1 cellular context compared by ENCODE assay signal in genomic region chr1:89908993-89909436, GRCh38.
TF ChIP-seq lines count a peak whose summit lies in the region.

No MANE protein-coding gene starts in this region.

TF ChIP-seq in H1, 55 proteins besides CTCF, POLR2A, EP300 and RAD21 (continued from another document):
- TF ChIP-seq, protein P1, sequence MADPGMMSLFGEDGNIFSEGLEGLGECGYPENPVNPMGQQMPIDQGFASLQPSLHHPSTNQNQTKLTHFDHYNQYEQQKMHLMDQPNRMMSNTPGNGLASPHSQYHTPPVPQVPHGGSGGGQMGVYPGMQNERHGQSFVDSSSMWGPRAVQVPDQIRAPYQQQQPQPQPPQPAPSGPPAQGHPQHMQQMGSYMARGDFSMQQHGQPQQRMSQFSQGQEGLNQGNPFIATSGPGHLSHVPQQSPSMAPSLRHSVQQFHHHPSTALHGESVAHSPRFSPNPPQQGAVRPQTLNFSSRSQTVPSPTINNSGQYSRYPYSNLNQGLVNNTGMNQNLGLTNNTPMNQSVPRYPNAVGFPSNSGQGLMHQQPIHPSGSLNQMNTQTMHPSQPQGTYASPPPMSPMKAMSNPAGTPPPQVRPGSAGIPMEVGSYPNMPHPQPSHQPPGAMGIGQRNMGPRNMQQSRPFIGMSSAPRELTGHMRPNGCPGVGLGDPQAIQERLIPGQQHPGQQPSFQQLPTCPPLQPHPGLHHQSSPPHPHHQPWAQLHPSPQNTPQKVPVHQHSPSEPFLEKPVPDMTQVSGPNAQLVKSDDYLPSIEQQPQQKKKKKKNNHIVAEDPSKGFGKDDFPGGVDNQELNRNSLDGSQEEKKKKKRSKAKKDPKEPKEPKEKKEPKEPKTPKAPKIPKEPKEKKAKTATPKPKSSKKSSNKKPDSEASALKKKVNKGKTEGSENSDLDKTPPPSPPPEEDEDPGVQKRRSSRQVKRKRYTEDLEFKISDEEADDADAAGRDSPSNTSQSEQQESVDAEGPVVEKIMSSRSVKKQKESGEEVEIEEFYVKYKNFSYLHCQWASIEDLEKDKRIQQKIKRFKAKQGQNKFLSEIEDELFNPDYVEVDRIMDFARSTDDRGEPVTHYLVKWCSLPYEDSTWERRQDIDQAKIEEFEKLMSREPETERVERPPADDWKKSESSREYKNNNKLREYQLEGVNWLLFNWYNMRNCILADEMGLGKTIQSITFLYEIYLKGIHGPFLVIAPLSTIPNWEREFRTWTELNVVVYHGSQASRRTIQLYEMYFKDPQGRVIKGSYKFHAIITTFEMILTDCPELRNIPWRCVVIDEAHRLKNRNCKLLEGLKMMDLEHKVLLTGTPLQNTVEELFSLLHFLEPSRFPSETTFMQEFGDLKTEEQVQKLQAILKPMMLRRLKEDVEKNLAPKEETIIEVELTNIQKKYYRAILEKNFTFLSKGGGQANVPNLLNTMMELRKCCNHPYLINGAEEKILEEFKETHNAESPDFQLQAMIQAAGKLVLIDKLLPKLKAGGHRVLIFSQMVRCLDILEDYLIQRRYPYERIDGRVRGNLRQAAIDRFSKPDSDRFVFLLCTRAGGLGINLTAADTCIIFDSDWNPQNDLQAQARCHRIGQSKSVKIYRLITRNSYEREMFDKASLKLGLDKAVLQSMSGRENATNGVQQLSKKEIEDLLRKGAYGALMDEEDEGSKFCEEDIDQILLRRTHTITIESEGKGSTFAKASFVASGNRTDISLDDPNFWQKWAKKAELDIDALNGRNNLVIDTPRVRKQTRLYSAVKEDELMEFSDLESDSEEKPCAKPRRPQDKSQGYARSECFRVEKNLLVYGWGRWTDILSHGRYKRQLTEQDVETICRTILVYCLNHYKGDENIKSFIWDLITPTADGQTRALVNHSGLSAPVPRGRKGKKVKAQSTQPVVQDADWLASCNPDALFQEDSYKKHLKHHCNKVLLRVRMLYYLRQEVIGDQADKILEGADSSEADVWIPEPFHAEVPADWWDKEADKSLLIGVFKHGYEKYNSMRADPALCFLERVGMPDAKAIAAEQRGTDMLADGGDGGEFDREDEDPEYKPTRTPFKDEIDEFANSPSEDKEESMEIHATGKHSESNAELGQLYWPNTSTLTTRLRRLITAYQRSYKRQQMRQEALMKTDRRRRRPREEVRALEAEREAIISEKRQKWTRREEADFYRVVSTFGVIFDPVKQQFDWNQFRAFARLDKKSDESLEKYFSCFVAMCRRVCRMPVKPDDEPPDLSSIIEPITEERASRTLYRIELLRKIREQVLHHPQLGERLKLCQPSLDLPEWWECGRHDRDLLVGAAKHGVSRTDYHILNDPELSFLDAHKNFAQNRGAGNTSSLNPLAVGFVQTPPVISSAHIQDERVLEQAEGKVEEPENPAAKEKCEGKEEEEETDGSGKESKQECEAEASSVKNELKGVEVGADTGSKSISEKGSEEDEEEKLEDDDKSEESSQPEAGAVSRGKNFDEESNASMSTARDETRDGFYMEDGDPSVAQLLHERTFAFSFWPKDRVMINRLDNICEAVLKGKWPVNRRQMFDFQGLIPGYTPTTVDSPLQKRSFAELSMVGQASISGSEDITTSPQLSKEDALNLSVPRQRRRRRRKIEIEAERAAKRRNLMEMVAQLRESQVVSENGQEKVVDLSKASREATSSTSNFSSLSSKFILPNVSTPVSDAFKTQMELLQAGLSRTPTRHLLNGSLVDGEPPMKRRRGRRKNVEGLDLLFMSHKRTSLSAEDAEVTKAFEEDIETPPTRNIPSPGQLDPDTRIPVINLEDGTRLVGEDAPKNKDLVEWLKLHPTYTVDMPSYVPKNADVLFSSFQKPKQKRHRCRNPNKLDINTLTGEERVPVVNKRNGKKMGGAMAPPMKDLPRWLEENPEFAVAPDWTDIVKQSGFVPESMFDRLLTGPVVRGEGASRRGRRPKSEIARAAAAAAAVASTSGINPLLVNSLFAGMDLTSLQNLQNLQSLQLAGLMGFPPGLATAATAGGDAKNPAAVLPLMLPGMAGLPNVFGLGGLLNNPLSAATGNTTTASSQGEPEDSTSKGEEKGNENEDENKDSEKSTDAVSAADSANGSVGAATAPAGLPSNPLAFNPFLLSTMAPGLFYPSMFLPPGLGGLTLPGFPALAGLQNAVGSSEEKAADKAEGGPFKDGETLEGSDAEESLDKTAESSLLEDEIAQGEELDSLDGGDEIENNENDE (IDR thresholded peaks at IDR 0.05; ENCODE audit: insufficient replicate concordance, low read length): no peak
- TF ChIP-seq RFX5 (IDR thresholded peaks at IDR 0.05; ENCODE audit: borderline replicate concordance, low read depth, low read length): no peak
- no peak for TF ChIP-seq SUZ12 (IDR thresholded peaks at IDR 0.05; ENCODE audit: low read length)
- TF ChIP-seq TAF7 (optimal IDR thresholded peaks at IDR 0.05; ENCODE audit: borderline replicate concordance, low read depth, low read length): no peak
- no peak for TF ChIP-seq CBX8 (IDR thresholded peaks at IDR 0.05; ENCODE audit: borderline replicate concordance, low read depth, low read length)
- TF ChIP-seq, protein P2, sequence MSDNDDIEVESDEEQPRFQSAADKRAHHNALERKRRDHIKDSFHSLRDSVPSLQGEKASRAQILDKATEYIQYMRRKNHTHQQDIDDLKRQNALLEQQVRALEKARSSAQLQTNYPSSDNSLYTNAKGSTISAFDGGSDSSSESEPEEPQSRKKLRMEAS (IDR thresholded peaks at IDR 0.05): no peak
- TF ChIP-seq SIN3A (conservative IDR thresholded peaks at IDR 0.05 in 1 of 2, IDR thresholded peaks at IDR 0.05 in 1 of 2; ENCODE audit: low read depth in 1 of 2, low read length in 2 of 2): no peak
